ENCODE assay signal across 11 cellular contexts in the genomic region with DNA sequence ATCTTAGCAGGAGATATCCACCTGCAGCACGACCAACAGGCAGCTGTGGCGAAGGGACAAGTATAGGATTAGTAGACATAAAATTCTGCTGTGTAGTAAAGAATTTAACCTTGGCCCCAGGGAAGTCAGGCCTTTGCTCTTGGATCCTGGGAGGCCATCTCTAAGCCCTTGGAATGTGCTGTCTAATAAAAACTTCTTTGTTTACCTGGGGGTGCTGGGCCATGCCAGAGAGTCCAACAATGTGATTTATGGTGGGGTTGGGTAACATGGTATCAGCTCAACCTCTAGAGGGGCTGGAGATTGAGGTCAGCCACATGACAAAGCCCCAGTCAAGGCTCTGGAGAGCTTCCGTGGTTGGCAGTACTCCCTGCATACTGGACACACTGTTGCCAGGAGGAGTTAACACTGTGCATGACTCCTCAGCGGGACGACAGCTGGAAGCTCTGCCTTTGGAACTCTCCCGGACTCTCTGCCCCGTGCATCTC. TPM values are rescaled to one million over a fixed set of nuclear protein-coding genes. Genes with fewer than 3 reads are reported as not detected.
DNase-seq lines count a peak whose midpoint lies in the region; FAIRE-seq and TF ChIP-seq lines count a peak whose summit lies in the region.
"Had no signal": no experiment of that assay in that cellular context is flagged by ENCODE, and none has a peak within 500 bp of the region (broad histone marks: within the 10 kb centered on the region; RNA-seq: fewer than 3 reads in every experiment).

No MANE protein-coding gene starts in this region.

- TF ChIP-seq EP300 in sigmoid colon (IDR thresholded peaks at IDR 0.05), result peak in 3 of 4 donors; percentile 33 to 50 (median 43)

- H3K9me3 ChIP-seq in adrenal gland (replicated peaks in 1 of 3) (no peaks in the 10 kb centered on the region), sigmoid colon (no peaks in the 10 kb centered on the region), kidney (ENCODE audit: control insufficient read depth in 1 of 2, low read length in 2 of 2) (no peaks in the 10 kb centered on the region)

- H3K27ac ChIP-seq in adrenal gland, result peak overlapping the region in 3 of 5 donors; percentile 19 to 54 (median 33)
- H3K27ac ChIP-seq in sigmoid colon, result peak overlapping the region; percentile 69 to 84 (median 77)
- H3K27ac ChIP-seq in kidney (ENCODE audit: low read depth in 2 of 2, low read length in 2 of 2), result no peak overlapping the region

- H3K4me3 ChIP-seq in adrenal gland (no peak overlapping the region), sigmoid colon (no peak overlapping the region), kidney (ENCODE audit: low read length in 2 of 2) (no peak overlapping the region)

- TF ChIP-seq POLR2A in adrenal gland (IDR thresholded peaks at IDR 0.05) (peak in 1 of 2 donors; percentile 44), sigmoid colon (IDR thresholded peaks at IDR 0.05) (no peak)

- H3K27me3 ChIP-seq in adrenal gland, result no peaks in the 10 kb centered on the region
- no peaks in the 10 kb centered on the region for H3K27me3 ChIP-seq in sigmoid colon

- TF ChIP-seq CTCF in adrenal gland (IDR thresholded peaks at IDR 0.05), result no peak
- TF ChIP-seq CTCF in sigmoid colon (IDR thresholded peaks at IDR 0.05), result no peak
- TF ChIP-seq CTCF in kidney (IDR thresholded peaks at IDR 0.05; ENCODE audit: borderline replicate concordance, extremely low read depth, insufficient read depth), result no peak

- no peak for FAIRE-seq in kidney (lab: Jason Lieb, UNC)
- FAIRE-seq: RCC 7860 had no signal

- H3K4me1 ChIP-seq in adrenal gland (replicated peaks in 1 of 2) (peaks cover 6 to 26% of the 10 kb centered on the region in 2 donors), sigmoid colon (peaks cover 0 to 80% (median 74%) of the 10 kb centered on the region in 4 donors), kidney (ENCODE audit: control insufficient read depth in 1 of 2, insufficient read depth in 1 of 2, low read depth in 1 of 2, low read length in 2 of 2) (peaks cover 11 to 19% of the 10 kb centered on the region in 2 donors)

- DNase-seq in EL (peak; percentile 37), adrenal gland (peak; percentile 58 to 91 (median 87)), hippocampal formation (lab: John Stamatoyannopoulos, UW) (peak; percentile 13), sigmoid colon (peak; percentile 91), activated gamma-delta T cell (lab: John Stamatoyannopoulos, UW) (no peak), CD1c-positive myeloid dendritic cell (ENCODE audit: extremely low spot score) (no peak), kidney (no peak)
- no peak for DNase-seq in stimulated activated CD4-positive, alpha-beta T cell treated with anti-CD3 and anti-CD28 coated beads, Interleukin-2, amount 100 ng/mL, for 24 hours
- DNase-seq: COR-L47, NCI-H1048 had no signal

- H3K36me3 ChIP-seq in adrenal gland (replicated peaks in 1 of 2), result peaks cover 0 to 12% of the 10 kb centered on the region in 2 donors
- peaks cover 0 to 46% (median 10%) of the 10 kb centered on the region in 4 donors for H3K36me3 ChIP-seq in sigmoid colon
- peaks cover 8 to 21% of the 10 kb centered on the region in 2 donors for H3K36me3 ChIP-seq in kidney (ENCODE audit: control insufficient read depth in 1 of 2, insufficient read depth in 2 of 2, low read length in 2 of 2)

- intact Hi-C loops in adrenal gland (cut with DNase I), result loop anchor here in 1 of 2 donors (10.0 kb wide), 1 partner anchor 141 kb away; no protein-coding TSS in a partner anchor
- intact Hi-C loops in sigmoid colon (cut with DNase I), result loop anchor here (2.0 kb wide), 1 partner anchor 51 kb away; a partner anchor contains a TSS
- intact Hi-C loops in kidney (cut with DNase I), result no loop called here

- 33 to 56% (median 46%) methylated on average over 4 to 7 of the region's 7 CpGs for WGBS in adrenal gland, 4 donors
- WGBS in sigmoid colon, 2 donors, result 30 to 60% methylated on average over 7 of the region's 7 CpGs

- no peak overlapping the region for H3K9ac ChIP-seq in kidney (ENCODE audit: low read length in 2 of 2)

RNA-seq across cellular contexts. Expression of a gene that starts 52.4 kb away (rescaled TPM):
- total RNA-seq in adrenal gland (100 to 1,000 TPM in 1 of 8 donors, 10 to 100 TPM in 7; 32.0 to 107 (median 45.8) TPM), sigmoid colon (10 to 100 TPM; 24.5 to 61.6 (median 41.5) TPM), kidney (96.3 TPM)
- polyA plus RNA-seq in adrenal gland (10 to 100 TPM in 1 of 3 donors, 1 to 10 TPM in 2; 6.2 to 29.0 (median 8.4) TPM), sigmoid colon (1 to 10 TPM in 2 of 3 donors, under 1 TPM in 1; 0.92 to 9.7 (median 1.8) TPM), kidney (ENCODE audit: insufficient read depth, low read depth, low replicate concordance) (10.3 TPM)

Comparison
In these comparisons a context has a peak if more than half of its experiments do, and no peak if none do; other contexts are left out.
1. DNase-seq: peak in EL (single experiment), adrenal gland (7 of 7), hippocampal formation (2 of 2) and sigmoid colon (single experiment); none in activated gamma-delta T cell (single experiment), stimulated activated CD4-positive, alpha-beta T cell treated with anti-CD3 and anti-CD28 coated beads, Interleukin-2, amount 100 ng/mL, for 24 hours (0 of 2), CD1c-positive myeloid dendritic cell (single experiment) and kidney (single experiment).
2. H3K27ac ChIP-seq: peak in adrenal gland (3 of 5) and sigmoid colon (4 of 4); none in kidney (0 of 2).